Comparison of ENCODE assay signal across 22 cellular contexts in genomic region chr18:79932907-79933306, GRCh38. TPM values are rescaled to one million over a fixed set of nuclear protein-coding genes. Genes with fewer than 3 reads are reported as not detected.
"Had no signal": no experiment of that assay in that cellular context is flagged by ENCODE, and none has a peak within 500 bp of the region (broad histone marks: within the 10 kb centered on the region; RNA-seq: fewer than 3 reads in every experiment).

No MANE protein-coding gene starts in this region.

- H3K4me1 ChIP-seq: sigmoid colon had no signal

- H3K4me1 Mint-ChIP-seq: mesothelial cell of epicardium had no signal

- H3K4me3 Mint-ChIP-seq: memory B cell, mesothelial cell of epicardium, natural killer cell, neural crest cell had no signal

- H3K27me3 Mint-ChIP-seq: memory B cell had no signal

- H3K27me3 ChIP-seq: heart right ventricle, left lung, ovary, right atrium auricular region, sigmoid colon, stomach, transverse colon had no signal

- FAIRE-seq: endothelial cell of umbilical vein had no signal

- DNase-seq: dermis blood vessel endothelial cell; foreskin melanocyte; heart right ventricle; hypothalamus; left lung; lower lobe of right lung; natural killer cell; stimulated activated CD4-positive, alpha-beta T cell treated with anti-CD3 and anti-CD28 coated beads, Interleukin-12 subunit alpha, Interleukin-12 subunit beta, amount 100 ng/mL, for 4 hours; stimulated activated naive CD4-positive, alpha-beta T cell; stomach; substantia nigra; transverse colon had no signal

- H3K4me3 ChIP-seq: heart right ventricle, left lung, lower lobe of right lung, ovary, right atrium auricular region, sigmoid colon, skin epidermis, stomach, thoracic aorta, transverse colon had no signal

- H3K9me3 ChIP-seq: ovary had no signal

- ATAC-seq: natural killer cell had no signal

- H3K27ac ChIP-seq: left lung, lower lobe of right lung, ovary, right atrium auricular region, sigmoid colon, skin epidermis, stomach, thoracic aorta had no signal

- H3K27ac Mint-ChIP-seq: memory B cell, mesothelial cell of epicardium, natural killer cell had no signal

- H3K36me3 ChIP-seq: ovary had no signal

RNA-seq across cellular contexts. Expression of gene HSBP1L1, which starts 31.5 kb away (rescaled TPM):
- total RNA-seq: myocyte had no signal
